9 cellular contexts compared by ENCODE assay signal in genomic region chr12:26750531-26751171, GRCh38.
DNase-seq lines count a peak whose midpoint lies in the region; ATAC-seq, FAIRE-seq and TF ChIP-seq lines count a peak whose summit lies in the region.
"Had no signal": no experiment of that assay in that cellular context is flagged by ENCODE, and none has a peak within 500 bp of the region (broad histone marks: within the 10 kb centered on the region; RNA-seq: fewer than 3 reads in every experiment).

No MANE protein-coding gene starts in this region.

- TF ChIP-seq CTCF in GM12878 (IDR thresholded peaks at IDR 0.05 in 2 of 3, conservative IDR thresholded peaks at IDR 0.05 in 1 of 3; ENCODE audit: control insufficient read depth in 2 of 3, extremely low read depth in 1 of 3, insufficient read depth in 1 of 3, low read depth in 3 of 3, low read length in 3 of 3), result no peak
- TF ChIP-seq CTCF in ascending aorta (IDR thresholded peaks at IDR 0.05), result no peak

- no peaks in the 10 kb centered on the region for H4K20me1 ChIP-seq in GM12878 (ENCODE audit: control insufficient read depth, insufficient read depth)

- H3K27ac ChIP-seq in GM12878 (ENCODE audit: control insufficient read depth, insufficient read depth) (peak overlapping the region; percentile 91), ascending aorta (no peak overlapping the region)

- 0 out of 2 replicates have a peak, but pooled peaks have one; percentile 4 for TF ChIP-seq RAD21 in GM12878 (IDR thresholded peaks at IDR 0.05; ENCODE audit: insufficient read depth, low read depth, low read length)

- ATAC-seq in GM21390 (IDR thresholded peaks at IDR 0.05; ENCODE audit: unreplicated experiment) (peak; percentile 43), HG03159 (IDR thresholded peaks at IDR 0.05; ENCODE audit: unreplicated experiment) (peak; percentile 44), GM12878 (peak; percentile 72)

- in situ Hi-C loops in GM12878 (cut with MboI), result no loop called here

- WGBS in GM12878 (ENCODE audit: insufficient coverage, insufficient replicate concordance, low lambda C conversion rate, missing lambda C conversion rate), result 71% methylated on average over 7 of the region's 7 CpGs

- H3K36me3 ChIP-seq in GM12878 (ENCODE audit: control insufficient read depth in 2 of 2, insufficient read depth in 2 of 2, low read length in 1 of 2) (no peaks in the 10 kb centered on the region), ascending aorta (no peaks in the 10 kb centered on the region)

- H3K9ac ChIP-seq in GM12878 (ENCODE audit: control insufficient read depth, insufficient read depth, low read length), result peak overlapping the region; percentile 63

- peak overlapping the region; percentile 20; the same call in 1 of the 2 replicates for H3K4me3 ChIP-seq in GM12878
- H3K4me3 ChIP-seq in ascending aorta, result no peak overlapping the region

- POLR2A ChIA-PET in GM12878 (lab: Charles Lee), result no interaction called here

- peak overlapping the region; percentile 18; the same call in 1 of the 2 replicates for H2AFZ ChIP-seq in GM12878 (ENCODE audit: control insufficient read depth, low read depth, low read length)

- peaks cover 11% of the 10 kb centered on the region for H3K9me3 ChIP-seq in GM12878 (replicated peaks; ENCODE audit: control insufficient read depth, insufficient read depth, low read length)
- no peaks in the 10 kb centered on the region for H3K9me3 ChIP-seq in ascending aorta

- no peak for TF ChIP-seq POLR2A in GM12878 (IDR thresholded peaks at IDR 0.05; ENCODE audit: low read depth, low read length)

- RAD21 ChIA-PET in GM12878 (lab: Charles Lee; ENCODE audit: unreplicated experiment), result interaction anchor here (0.6 to 1.0 kb wide), 5 partner anchors 17 to 265 kb away, joined by 3 to 9 read pairs (median 3); no protein-coding TSS in a partner anchor

- intact Hi-C loops in GM12878 (cut with micrococcal nuclease; ENCODE audit: unreplicated experiment) (no loop called here), ascending aorta (cut with DNase I) (no loop called here), posterior cingulate gyrus (cut with DNase I) (no loop called here)

- H3K27me3 ChIP-seq in GM12878 (replicated peaks in 1 of 2; ENCODE audit: control insufficient read depth in 2 of 2, insufficient read depth in 2 of 2, low read length in 1 of 2) (no peaks in the 10 kb centered on the region), ascending aorta (no peaks in the 10 kb centered on the region)

- peaks cover 24% of the 10 kb centered on the region for H3K79me2 ChIP-seq in GM12878 (ENCODE audit: control insufficient read depth, insufficient read depth, low read length)

- H3K4me2 ChIP-seq in GM12878 (ENCODE audit: control insufficient read depth, insufficient read depth), result peak overlapping the region; percentile 80

- CTCF ChIA-PET in GM12878 (lab: Yijun Ruan, JAX), result interaction anchor here (0.7 to 1.3 kb wide), 4 partner anchors 20 to 23 kb away, joined by 3 to 4 read pairs (median 3); no protein-coding TSS in a partner anchor

- BruUV-seq in GM12878 (replicated peaks; lab: Mats Ljungman, UMichigan), result TSS peak; percentile 11

- H3K4me1 ChIP-seq in GM12878 (ENCODE audit: control insufficient read depth, insufficient read depth, low read length) (peaks cover 59% of the 10 kb centered on the region), ascending aorta (no peaks in the 10 kb centered on the region)

- SMC1A ChIA-PET in GM12878 (lab: Charles Lee; ENCODE audit: uncharacterized antibody, unreplicated experiment), result interaction anchor here (0.7 to 6.5 kb wide), 9 partner anchors 11 to 96 kb away, joined by 3 to 96 read pairs (median 4); no protein-coding TSS in a partner anchor

- peak; percentile 81 for FAIRE-seq in GM18507 (lab: Jason Lieb, UNC)
- no peak for FAIRE-seq in GM12878 (lab: Jason Lieb, UNC)
- FAIRE-seq: endometrium had no signal

- DNase-seq in GM18507 (ENCODE audit: extremely low spot score, insufficient read length, low read depth), result no peak
- no peak for DNase-seq in GM12878 (ENCODE audit: low read depth, low spot score)
- DNase-seq in ascending aorta (ENCODE audit: low spot score in 2 of 2), result no peak
- DNase-seq in posterior cingulate gyrus, result no peak
- no peak for DNase-seq in NCI-H526 treated with DMSO at 0.1 percent for 48 hours (lab: John Stamatoyannopoulos, UW)
- no peak for DNase-seq in stimulated activated CD8-positive, alpha-beta memory T cell treated with anti-CD3 and anti-CD28 coated beads, Interleukin-4, amount 100 ng/mL, for 48 hours

- TF ChIP-seq EP300 in GM12878 (IDR thresholded peaks at IDR 0.05; ENCODE audit: borderline replicate concordance in 1 of 2, control insufficient read depth in 1 of 2, low read depth in 2 of 2, low read length in 2 of 2), result no peak

TF ChIP-seq in GM12878, 131 proteins besides CTCF, POLR2A, EP300 and RAD21 (continues in another document):
- TF ChIP-seq EED (IDR thresholded peaks at IDR 0.05; ENCODE audit: low read depth) (no peak), BCLAF1 (IDR thresholded peaks at IDR 0.05) (no peak), RUNX3 (IDR thresholded peaks at IDR 0.05; ENCODE audit: low read length) (peak; percentile 36; the same call in 1 of the 2 replicates), SKIL (IDR thresholded peaks at IDR 0.05; ENCODE audit: low read depth, poor library complexity, severe bottlenecking) (no peak), STAT1 (conservative IDR thresholded peaks at IDR 0.05) (no peak), NR2F1 (conservative IDR thresholded peaks at IDR 0.05) (no peak), EZH2 (IDR thresholded peaks at IDR 0.05; ENCODE audit: borderline replicate concordance, control insufficient read depth, low read depth, low read length) (no peak), ZNF384 (IDR thresholded peaks at IDR 0.05; ENCODE audit: borderline replicate concordance, low read depth, low read length) (no peak), ZNF274 (IDR thresholded peaks at IDR 0.05; ENCODE audit: insufficient read depth, insufficient read length) (no peak), ZBTB40 (IDR thresholded peaks at IDR 0.05; ENCODE audit: borderline replicate concordance) (peak; percentile 40; the same call in 1 of the 2 replicates)
